Comparison of ENCODE assay signal across 14 cellular contexts in the genomic region with DNA sequence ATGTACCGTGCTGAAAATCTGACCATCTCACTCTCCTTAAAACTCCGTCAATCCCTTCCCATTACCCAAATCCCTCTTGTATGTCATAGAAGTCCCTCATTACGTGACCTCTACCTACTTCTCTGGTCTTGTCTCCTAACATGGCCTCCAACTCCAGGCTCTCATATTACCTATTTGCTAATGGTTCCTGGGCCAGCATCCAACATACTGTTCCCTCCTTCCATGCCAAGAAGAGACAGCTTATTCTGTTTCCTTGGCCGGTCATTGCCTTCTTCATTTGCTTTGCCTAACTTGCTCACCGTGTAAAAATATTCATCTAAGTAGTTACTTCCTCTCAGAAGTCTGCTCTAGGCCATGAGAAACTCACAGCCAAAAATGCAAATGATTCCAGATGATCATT. TPM values are rescaled to one million over a fixed set of nuclear protein-coding genes. Genes with fewer than 3 reads are reported as not detected.
DNase-seq lines count a peak whose midpoint lies in the region; ATAC-seq and TF ChIP-seq lines count a peak whose summit lies in the region.
"Had no signal": no experiment of that assay in that cellular context is flagged by ENCODE, and none has a peak within 500 bp of the region (broad histone marks: within the 10 kb centered on the region; RNA-seq: fewer than 3 reads in every experiment).

No MANE protein-coding gene starts in this region.

- H3K4me1 ChIP-seq in HEK293 (ENCODE audit: control insufficient read depth, insufficient read depth, low read length), result no peaks in the 10 kb centered on the region
- H3K4me1 ChIP-seq in suprapubic skin, result peaks cover 9% of the 10 kb centered on the region
- H3K4me1 ChIP-seq: right atrium auricular region had no signal

- WGBS in suprapubic skin, result 55% methylated on average over 5 of the region's 5 CpGs

- H3K27ac ChIP-seq in HEK293 (ENCODE audit: extremely low read depth, low read depth, low read length), result no peak overlapping the region
- peak overlapping the region; percentile 20 for H3K27ac ChIP-seq in suprapubic skin
- H3K27ac ChIP-seq: right atrium auricular region had no signal

- H3K4me3 ChIP-seq in HEK293 (ENCODE audit: low read depth, low read length), result no peak overlapping the region
- no peak overlapping the region for H3K4me3 ChIP-seq in foreskin fibroblast (ENCODE audit: low read depth in 1 of 2, low read length in 2 of 2)
- no peak overlapping the region for H3K4me3 ChIP-seq in suprapubic skin
- H3K4me3 ChIP-seq: right atrium auricular region had no signal

- ATAC-seq in HG02981 (IDR thresholded peaks at IDR 0.05; ENCODE audit: unreplicated experiment) (no peak), GM19324 (IDR thresholded peaks at IDR 0.05; ENCODE audit: low FRiP score, unreplicated experiment) (no peak)

- CTCF ChIA-PET in HEK293 (lab: Yijun Ruan, JAX), result no interaction called here

- H3K36me3 ChIP-seq in HEK293 (ENCODE audit: control insufficient read depth in 2 of 2, insufficient read depth in 1 of 2, low read length in 2 of 2), result no peaks in the 10 kb centered on the region
- no peaks in the 10 kb centered on the region for H3K36me3 ChIP-seq in suprapubic skin
- H3K36me3 ChIP-seq: right atrium auricular region had no signal

- H3K9me3 ChIP-seq in HEK293 (ENCODE audit: control insufficient read depth, insufficient read depth, low read depth, low read length) (no peaks in the 10 kb centered on the region), suprapubic skin (peaks cover 3% of the 10 kb centered on the region)
- H3K9me3 ChIP-seq: SK-N-SH had no signal

- POLR2A ChIA-PET in HEK293 (lab: Yijun Ruan, JAX), result no interaction called here

- no peaks in the 10 kb centered on the region for H3K27me3 ChIP-seq in suprapubic skin
- H3K27me3 ChIP-seq: right atrium auricular region had no signal

- DNase-seq in astrocyte of the hippocampus (ENCODE audit: low read depth, low spot score), result peak; percentile 42
- DNase-seq in foreskin fibroblast, result peak; percentile 50 to 72
- no peak for DNase-seq in suprapubic skin (ENCODE audit: low spot score in 2 of 2)
- no peak for DNase-seq in NCI-H748 (lab: John Stamatoyannopoulos, UW; ENCODE audit: unreplicated experiment)
- DNase-seq: activated CD4-positive, alpha-beta T cell treated with anti-CD3 and anti-CD28 coated beads for 4 hours; activated naive CD4-positive, alpha-beta T cell treated with Interleukin-2 at 50 U/mL for 16 hours; DMS79 treated with DMSO at 0.1 percent for 48 hours; Kasumi-1; NCI-H146; SK-N-SH had no signal

- TF ChIP-seq CTCF in HEK293 (tag by site-specific recombination; IDR thresholded peaks at IDR 0.05) (no peak), foreskin fibroblast (IDR thresholded peaks at IDR 0.05; ENCODE audit: low read depth, low read length) (no peak), suprapubic skin (IDR thresholded peaks at IDR 0.05) (no peak)

- TF ChIP-seq EP300 in suprapubic skin (IDR thresholded peaks at IDR 0.05), result no peak

- no peak for TF ChIP-seq POLR2A in suprapubic skin (IDR thresholded peaks at IDR 0.05)

TF ChIP-seq in HEK293, 187 proteins besides CTCF, POLR2A, EP300 and RAD21:
- TF ChIP-seq, protein P1, sequence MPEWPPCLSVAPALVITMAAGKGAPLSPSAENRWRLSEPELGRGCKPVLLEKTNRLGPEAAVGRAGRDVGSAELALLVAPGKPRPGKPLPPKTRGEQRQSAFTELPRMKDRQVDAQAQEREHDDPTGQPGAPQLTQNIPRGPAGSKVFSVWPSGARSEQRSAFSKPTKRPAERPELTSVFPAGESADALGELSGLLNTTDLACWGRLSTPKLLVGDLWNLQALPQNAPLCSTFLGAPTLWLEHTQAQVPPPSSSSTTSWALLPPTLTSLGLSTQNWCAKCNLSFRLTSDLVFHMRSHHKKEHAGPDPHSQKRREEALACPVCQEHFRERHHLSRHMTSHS (tag by site-specific recombination; IDR thresholded peaks at IDR 0.05), result no peak
- no peak for TF ChIP-seq ZNF571 (tag by site-specific recombination; IDR thresholded peaks at IDR 0.05)
- TF ChIP-seq ZFP3 (tag by site-specific recombination; IDR thresholded peaks at IDR 0.05; ENCODE audit: low read depth), result no peak
- no peak for TF ChIP-seq ZNF747 (tag by site-specific recombination; IDR thresholded peaks at IDR 0.05)
- TF ChIP-seq MZF1 (tag by site-specific recombination; IDR thresholded peaks at IDR 0.05; ENCODE audit: borderline replicate concordance), result peak; percentile 85
- TF ChIP-seq ZIC2 (tag by site-specific recombination; IDR thresholded peaks at IDR 0.05), result no peak
- no peak for TF ChIP-seq HOXA7 (CRISPR knock-in tag; IDR thresholded peaks at IDR 0.05; ENCODE audit: borderline replicate concordance)

RNA-seq across cellular contexts. Expression of a gene that starts 8.9 kb away (rescaled TPM):
- 100 to 1,000 TPM in 1 of 4 donors, 10 to 100 TPM in 3; 47.0 to 110 (median 87.5) TPM for total RNA-seq in suprapubic skin

Comparison
In these comparisons a context has a peak if more than half of its experiments do, and no peak if none do; other contexts are left out.
1. DNase-seq: peak in astrocyte of the hippocampus (single experiment) and foreskin fibroblast (2 of 2); none in suprapubic skin (0 of 2) and NCI-H748 (single experiment).